15 cellular contexts compared by ENCODE assay signal in the genomic region with DNA sequence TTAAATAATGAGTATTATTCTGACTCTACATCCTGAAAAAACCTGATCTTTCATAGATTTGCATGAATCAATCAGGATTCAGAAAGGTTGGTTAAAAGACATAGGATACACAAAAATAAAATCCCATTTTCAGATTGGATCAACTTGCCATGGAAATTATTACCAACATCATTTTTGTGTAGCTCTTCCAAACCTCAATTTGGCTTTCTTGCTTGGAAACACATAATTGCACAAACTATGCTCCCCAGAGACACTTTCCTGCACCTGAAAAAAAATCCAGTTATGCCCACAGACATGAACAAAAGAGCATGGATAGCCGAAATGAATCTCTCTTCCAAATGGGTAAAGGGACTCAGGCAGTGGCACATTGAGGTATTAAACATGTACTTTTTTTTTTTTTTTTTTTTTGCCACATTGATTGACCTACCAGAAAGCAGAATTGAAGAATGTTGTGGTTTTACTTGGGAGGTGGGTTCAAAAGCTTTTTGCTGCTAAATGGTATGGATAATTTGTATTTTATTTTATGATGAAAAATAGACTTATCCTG.
DNase-seq lines count a peak whose midpoint lies in the region; ATAC-seq and TF ChIP-seq lines count a peak whose summit lies in the region.
"Had no signal": no experiment of that assay in that cellular context is flagged by ENCODE, and none has a peak within 500 bp of the region (broad histone marks: within the 10 kb centered on the region; RNA-seq: fewer than 3 reads in every experiment).

No MANE protein-coding gene starts in this region.

- H3K9me3 Mint-ChIP-seq in GM23338 = peaks cover 11% of the 10 kb centered on the region

- H3K9me2 ChIP-seq in GM23338 (ENCODE audit: insufficient read depth) = peaks cover 1% of the 10 kb centered on the region; the same call in 1 of the 2 replicates

- no peak overlapping the region for H2BK5ac ChIP-seq in mesendoderm (ENCODE audit: low read length)

- no peak for DNase-seq in GM23338 (ENCODE audit: low spot score)
- peak; percentile 77 for DNase-seq in fibroblast of gingiva (ENCODE audit: low read depth)
- no peak for DNase-seq in mesendoderm
- no peak for DNase-seq in nucleus accumbens (lab: John Stamatoyannopoulos, UW)
- DNase-seq in activated naive CD4-positive, alpha-beta T cell treated with Interleukin-2 at 50 U/mL for 16 hours = no peak
- DNase-seq in NOMO-1 treated with DMSO at 0.1 percent for 48 hours (lab: John Stamatoyannopoulos, UW; ENCODE audit: unreplicated experiment) = no peak
- DNase-seq: 8988T; AML-193; Caco-2; CD8-positive, alpha-beta memory T cell; DMS53; GF-D8 had no signal

- no peaks in the 10 kb centered on the region for H3F3A ChIP-seq in GM23338 (replicated peaks; ENCODE audit: low read depth)

- peaks cover 34% of the 10 kb centered on the region for H3K4me1 Mint-ChIP-seq in GM23338
- H3K4me1 Mint-ChIP-seq: CD8-positive, alpha-beta memory T cell had no signal

- no peak overlapping the region for H3K4me3 Mint-ChIP-seq in GM23338
- H3K4me3 Mint-ChIP-seq: CD8-positive, alpha-beta memory T cell had no signal

- no peaks in the 10 kb centered on the region for H4K20me1 ChIP-seq in GM23338 (replicated peaks; ENCODE audit: insufficient read depth)
- H4K20me1 ChIP-seq: BLaER1 had no signal

- H3K56ac ChIP-seq in mesendoderm (ENCODE audit: low read length) = no peak overlapping the region

- peak; percentile 47; the same call in 1 of the 2 replicates for TF ChIP-seq EP300 in Ishikawa (IDR thresholded peaks at IDR 0.05; ENCODE audit: borderline replicate concordance)

- H3K4me2 ChIP-seq in GM23338 (peak overlapping the region; percentile 28), mesendoderm (ENCODE audit: low read length) (no peak overlapping the region)
- H3K4me2 ChIP-seq: BLaER1 had no signal

- H3K23ac ChIP-seq in mesendoderm (ENCODE audit: low read length) = no peak overlapping the region

- TF ChIP-seq CTCF in GM23338 (conservative IDR thresholded peaks at IDR 0.05; ENCODE audit: low read depth in 2 of 2) = no peak

- H3K4me3 ChIP-seq in GM23338 (no peak overlapping the region), mesendoderm (ENCODE audit: low read length) (no peak overlapping the region)
- H3K4me3 ChIP-seq: BLaER1 had no signal

- peak overlapping the region; percentile 57 for H2BK15ac ChIP-seq in mesendoderm (replicated peaks; ENCODE audit: low read depth)

- H2BK120ac ChIP-seq in mesendoderm (ENCODE audit: low read depth, low read length) = no peak overlapping the region

- H3K4ac ChIP-seq in mesendoderm (ENCODE audit: low read depth, low read length) = no peak overlapping the region

- H3K79me2 ChIP-seq in GM23338 (replicated peaks; ENCODE audit: insufficient read depth) (no peaks in the 10 kb centered on the region), mesendoderm (ENCODE audit: control insufficient read depth, insufficient read depth, low read length) (no peaks in the 10 kb centered on the region)

- no peak overlapping the region for H3K9ac ChIP-seq in mesendoderm (ENCODE audit: low read length)
- H3K9ac ChIP-seq: BLaER1 had no signal

- H3K27ac ChIP-seq in GM23338 (ENCODE audit: low read depth) = no peak overlapping the region
- no peak overlapping the region for H3K27ac ChIP-seq in mesendoderm (ENCODE audit: low read depth, low read length)
- H3K27ac ChIP-seq: BLaER1 had no signal

- WGBS in mesendoderm (ENCODE audit: extremely low coverage, insufficient coverage, low lambda C conversion rate) = no CpG with 5 or more reads among the region's 1 CpG

- no peak overlapping the region for H4K5ac ChIP-seq in mesendoderm (ENCODE audit: low read length)

- no peak for TF ChIP-seq RAD21 in Ishikawa (IDR thresholded peaks at IDR 0.05; ENCODE audit: low read depth)

- 0 out of 2 replicates have a peak overlapping the region, but pooled peaks have one; percentile 9 for H3K27ac Mint-ChIP-seq in GM23338
- H3K27ac Mint-ChIP-seq: CD8-positive, alpha-beta memory T cell had no signal

- H3K27me3 ChIP-seq in GM23338 (ENCODE audit: insufficient read depth) (no peaks in the 10 kb centered on the region), mesendoderm (ENCODE audit: insufficient read depth, low read length, poor library complexity) (no peaks in the 10 kb centered on the region)
- H3K27me3 ChIP-seq: BLaER1 had no signal

- H3K18ac ChIP-seq in mesendoderm (ENCODE audit: low read length) = peak overlapping the region; percentile 68

- H4K8ac ChIP-seq in mesendoderm (ENCODE audit: low read depth, low read length) = no peak overlapping the region

- H3K4me1 ChIP-seq in GM23338 (ENCODE audit: insufficient read depth) = peaks cover 25% of the 10 kb centered on the region
- peaks cover 7% of the 10 kb centered on the region for H3K4me1 ChIP-seq in mesendoderm (ENCODE audit: control insufficient read depth, low read depth, low read length)
- H3K4me1 ChIP-seq: BLaER1, Caco-2 had no signal

- peaks cover 12% of the 10 kb centered on the region for H3K36me3 Mint-ChIP-seq in GM23338 (ENCODE audit: low read depth)
- H3K36me3 Mint-ChIP-seq: CD8-positive, alpha-beta memory T cell had no signal

- no peak overlapping the region for H2AK5ac ChIP-seq in mesendoderm (ENCODE audit: low read length)

- no peaks in the 10 kb centered on the region for H3K79me1 ChIP-seq in mesendoderm (ENCODE audit: low read length)

- H3K27me3 Mint-ChIP-seq in GM23338 (ENCODE audit: insufficient read depth, low read depth, poor library complexity) = peaks cover 1% of the 10 kb centered on the region

- no peak for ATAC-seq in GM23338
- ATAC-seq: HepG2 had no signal

- H3K36me3 ChIP-seq in GM23338 (ENCODE audit: insufficient read depth) (no peaks in the 10 kb centered on the region), mesendoderm (ENCODE audit: control insufficient read depth, insufficient read depth, low read length) (no peaks in the 10 kb centered on the region)
- H3K36me3 ChIP-seq: BLaER1 had no signal

- H2AFZ ChIP-seq in GM23338 = no peak overlapping the region

TF ChIP-seq in Ishikawa, 13 proteins besides CTCF, POLR2A, EP300 and RAD21:
- no peak for TF ChIP-seq ZBTB7A (IDR thresholded peaks at IDR 0.05; ENCODE audit: low read depth)
- peak; percentile 35; the same call in 1 of the 2 replicates for TF ChIP-seq FOXM1 (IDR thresholded peaks at IDR 0.05; ENCODE audit: borderline replicate concordance, low read depth)
- TF ChIP-seq YY1 (IDR thresholded peaks at IDR 0.05; ENCODE audit: low read depth) = no peak
- no peak for TF ChIP-seq EGR1 (IDR thresholded peaks at IDR 0.05)
- TF ChIP-seq, protein P1, sequence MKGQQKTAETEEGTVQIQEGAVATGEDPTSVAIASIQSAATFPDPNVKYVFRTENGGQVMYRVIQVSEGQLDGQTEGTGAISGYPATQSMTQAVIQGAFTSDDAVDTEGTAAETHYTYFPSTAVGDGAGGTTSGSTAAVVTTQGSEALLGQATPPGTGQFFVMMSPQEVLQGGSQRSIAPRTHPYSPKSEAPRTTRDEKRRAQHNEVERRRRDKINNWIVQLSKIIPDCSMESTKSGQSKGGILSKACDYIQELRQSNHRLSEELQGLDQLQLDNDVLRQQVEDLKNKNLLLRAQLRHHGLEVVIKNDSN (IDR thresholded peaks at IDR 0.05) = no peak
- no peak for TF ChIP-seq TAF1 (IDR thresholded peaks at IDR 0.05; ENCODE audit: low read depth)
- TF ChIP-seq CREB1 (IDR thresholded peaks at IDR 0.05; ENCODE audit: low read depth) = no peak
- TF ChIP-seq TEAD4 (IDR thresholded peaks at IDR 0.05) = peak; percentile 22; the same call in 1 of the 2 replicates
- TF ChIP-seq, protein P2, sequence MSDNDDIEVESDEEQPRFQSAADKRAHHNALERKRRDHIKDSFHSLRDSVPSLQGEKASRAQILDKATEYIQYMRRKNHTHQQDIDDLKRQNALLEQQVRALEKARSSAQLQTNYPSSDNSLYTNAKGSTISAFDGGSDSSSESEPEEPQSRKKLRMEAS (IDR thresholded peaks at IDR 0.05) = no peak
- 0 out of 2 replicates have a peak, but pooled peaks have one; percentile 35 for TF ChIP-seq CEBPB (IDR thresholded peaks at IDR 0.05)
- TF ChIP-seq TCF12 (IDR thresholded peaks at IDR 0.05; ENCODE audit: low read depth) = no peak
- peak; percentile 58 for TF ChIP-seq NFIC (IDR thresholded peaks at IDR 0.05)
- TF ChIP-seq, protein P3, sequence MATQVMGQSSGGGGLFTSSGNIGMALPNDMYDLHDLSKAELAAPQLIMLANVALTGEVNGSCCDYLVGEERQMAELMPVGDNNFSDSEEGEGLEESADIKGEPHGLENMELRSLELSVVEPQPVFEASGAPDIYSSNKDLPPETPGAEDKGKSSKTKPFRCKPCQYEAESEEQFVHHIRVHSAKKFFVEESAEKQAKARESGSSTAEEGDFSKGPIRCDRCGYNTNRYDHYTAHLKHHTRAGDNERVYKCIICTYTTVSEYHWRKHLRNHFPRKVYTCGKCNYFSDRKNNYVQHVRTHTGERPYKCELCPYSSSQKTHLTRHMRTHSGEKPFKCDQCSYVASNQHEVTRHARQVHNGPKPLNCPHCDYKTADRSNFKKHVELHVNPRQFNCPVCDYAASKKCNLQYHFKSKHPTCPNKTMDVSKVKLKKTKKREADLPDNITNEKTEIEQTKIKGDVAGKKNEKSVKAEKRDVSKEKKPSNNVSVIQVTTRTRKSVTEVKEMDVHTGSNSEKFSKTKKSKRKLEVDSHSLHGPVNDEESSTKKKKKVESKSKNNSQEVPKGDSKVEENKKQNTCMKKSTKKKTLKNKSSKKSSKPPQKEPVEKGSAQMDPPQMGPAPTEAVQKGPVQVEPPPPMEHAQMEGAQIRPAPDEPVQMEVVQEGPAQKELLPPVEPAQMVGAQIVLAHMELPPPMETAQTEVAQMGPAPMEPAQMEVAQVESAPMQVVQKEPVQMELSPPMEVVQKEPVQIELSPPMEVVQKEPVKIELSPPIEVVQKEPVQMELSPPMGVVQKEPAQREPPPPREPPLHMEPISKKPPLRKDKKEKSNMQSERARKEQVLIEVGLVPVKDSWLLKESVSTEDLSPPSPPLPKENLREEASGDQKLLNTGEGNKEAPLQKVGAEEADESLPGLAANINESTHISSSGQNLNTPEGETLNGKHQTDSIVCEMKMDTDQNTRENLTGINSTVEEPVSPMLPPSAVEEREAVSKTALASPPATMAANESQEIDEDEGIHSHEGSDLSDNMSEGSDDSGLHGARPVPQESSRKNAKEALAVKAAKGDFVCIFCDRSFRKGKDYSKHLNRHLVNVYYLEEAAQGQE (IDR thresholded peaks at IDR 0.05; ENCODE audit: low read depth) = no peak
